Comparison of ENCODE assay signal across 14 cellular contexts in genomic region chr15:47188766-47189507, GRCh38.
"Had no signal": no experiment of that assay in that cellular context is flagged by ENCODE, and none has a peak within 500 bp of the region (broad histone marks: within the 10 kb centered on the region; RNA-seq: fewer than 3 reads in every experiment).

No MANE protein-coding gene starts in this region.

- ATAC-seq: activated CD8-positive, alpha-beta memory T cell treated with anti-CD3 and anti-CD28 coated beads, Interleukin-2, amount 10 ng/mL, durations not matched to agents 7 days and 5 days had no signal

- H3K27ac ChIP-seq: coronary artery had no signal

- H3K4me3 ChIP-seq: coronary artery had no signal

- DNase-seq: activated CD4-positive, alpha-beta T cell treated with anti-CD3 and anti-CD28 coated beads, Interleukin-2, amount 50 U/mL, for 48 hours; activated CD4-positive, CD25-positive, alpha-beta regulatory T cell treated with anti-CD3 and anti-CD28 coated beads, Interleukin-2, amount 50 U/mL, for 72 hours; activated CD8-positive, alpha-beta memory T cell treated with anti-CD3 and anti-CD28 coated beads, Interleukin-2, amount 10 ng/mL, durations not matched to agents 7 days and 5 days; activated effector memory CD4-positive, alpha-beta T cell treated with Interleukin-2 at 50 U/mL for 16 hours; activated T-cell treated with anti-CD3 and anti-CD28 coated beads, Interleukin-2, amount 50 U/mL, for 24 hours; caudate nucleus; effector CD4-positive, alpha-beta T cell; kidney glomerular epithelial cell; mesendoderm; nephron progenitor cell; stimulated activated CD4-positive, alpha-beta T cell treated with anti-CD3 and anti-CD28 coated beads, Interleukin-2, amount 100 ng/mL, for 48 hours; stimulated activated naive CD4-positive, alpha-beta T cell treated with Interleukin-2 at 50 U/mL for 16 hours; trophoblast cell had no signal
